8 cellular contexts compared by ENCODE assay signal in genomic region chr11:103682318-103683184, GRCh38.
DNase-seq lines count a peak whose midpoint lies in the region; ATAC-seq, FAIRE-seq and TF ChIP-seq lines count a peak whose summit lies in the region.

No MANE protein-coding gene starts in this region.

- TF ChIP-seq CTCF in A549 (IDR thresholded peaks at IDR 0.05) (peak; percentile 66), MCF 10A (IDR thresholded peaks at IDR 0.05; ENCODE audit: unreplicated experiment) (peak; percentile 80)

- no TSS peak for BruUV-seq in MCF 10A (replicated peaks; lab: Mats Ljungman, UMichigan)

- no peak overlapping the region for H3K4me3 ChIP-seq in A549

- no peaks in the 10 kb centered on the region for H3K27me3 Mint-ChIP-seq in MCF 10A (ENCODE audit: insufficient read depth, unreplicated experiment)

- DNase-seq in A549 (ENCODE audit: low read depth in 1 of 2, low spot score in 1 of 2) = peak; percentile 23 to 82
- DNase-seq in NCI-H146 treated with DMSO at 0.1 percent for 48 hours (lab: John Stamatoyannopoulos, UW; ENCODE audit: unreplicated experiment) = peak; percentile 33
- peak in 3 of 5 experiments; percentile 10 to 76 (median 23) for DNase-seq in T-helper 2 cell
- DNase-seq in MCF 10A (ENCODE audit: unreplicated experiment) = peak; percentile 79
- peak; percentile 81 for DNase-seq in inferior parietal cortex (ENCODE audit: extremely low spot score)
- DNase-seq in stimulated activated CD4-positive, alpha-beta T cell treated with anti-CD3 and anti-CD28 coated beads, Interleukin-12 subunit alpha, Interleukin-12 subunit beta, amount 100 ng/mL, for 4 hours = peak; percentile 2

- peaks cover 9% of the 10 kb centered on the region for H3K9me3 Mint-ChIP-seq in MCF 10A (ENCODE audit: unreplicated experiment)

- WGBS in A549 (ENCODE audit: missing lambda C conversion rate) = 19% methylated on average over 7 of the region's 8 CpGs

- no peak for TF ChIP-seq EP300 in A549 (IDR thresholded peaks at IDR 0.05)

- H3K9me3 ChIP-seq in A549 = 0 out of 3 replicates have a peak, but pooled peaks cover 3% of the 10 kb centered on the region

- H3K36me3 Mint-ChIP-seq in MCF 10A (ENCODE audit: insufficient read depth, unreplicated experiment) = no peaks in the 10 kb centered on the region

- H3K27ac ChIP-seq in A549 = peak overlapping the region; percentile 66 to 85

- no peak for TF ChIP-seq POLR2A in A549 (IDR thresholded peaks at IDR 0.05; ENCODE audit: low read length)

- peaks cover 12% of the 10 kb centered on the region for H3K4me1 ChIP-seq in A549

- no peak overlapping the region for H3K4me3 Mint-ChIP-seq in MCF 10A (ENCODE audit: unreplicated experiment)

- ATAC-seq in A549 (peak; percentile 89 to 98), GM18499 (IDR thresholded peaks at IDR 0.05; ENCODE audit: insufficient read depth, unreplicated experiment) (peak; percentile 94), HG02852 (IDR thresholded peaks at IDR 0.05; ENCODE audit: unreplicated experiment) (peak; percentile 94)

- POLR2A ChIA-PET in A549 (lab: Yijun Ruan, JAX) = interaction anchor here (1.0 kb wide), 1 partner anchor 481 kb away, joined by 4 read pairs; the partner anchor contains the start of gene PDGFD
- POLR2A ChIA-PET in MCF 10A (lab: Yijun Ruan, JAX) = interaction anchor here (0.5 to 1.8 kb wide), 9 partner anchors 11 to 482 kb away, joined by 3 to 6 read pairs (median 3); partner anchors contain the start of gene PDGFD

- intact Hi-C loops in MCF 10A (cut with micrococcal nuclease) = loop anchor here (1.0 to 10.0 kb wide), 5 partner anchors 202 to 1265 kb away; no protein-coding TSS in a partner anchor

- no peak overlapping the region for H3K27ac Mint-ChIP-seq in MCF 10A (ENCODE audit: low read depth, unreplicated experiment)

- peak; percentile 87 to 92 for TF ChIP-seq RAD21 in A549 (conservative IDR thresholded peaks at IDR 0.05 in 1 of 2, IDR thresholded peaks at IDR 0.05 in 1 of 2)

- CTCF ChIA-PET in A549 (lab: Yijun Ruan, JAX) (interaction anchor here (0.6 to 2.0 kb wide), 17 partner anchors 12 to 1722 kb away, joined by 3 to 11 read pairs (median 4); no protein-coding TSS in a partner anchor), MCF 10A (lab: Yijun Ruan, JAX) (interaction anchor here (0.6 to 4.4 kb wide), 52 partner anchors 9 to 1981 kb away, joined by 3 to 23 read pairs (median 4); partner anchors contain the start of gene PDGFD)

- peaks cover 8% of the 10 kb centered on the region for H3K4me1 Mint-ChIP-seq in MCF 10A (ENCODE audit: insufficient read depth, unreplicated experiment)

- H3K4me2 ChIP-seq in A549 = peak overlapping the region; percentile 60

- FAIRE-seq in A549 (lab: Jason Lieb, UNC) = no peak

TF ChIP-seq in A549, 52 proteins besides CTCF, POLR2A, EP300 and RAD21:
- TF ChIP-seq NFE2L2 (conservative IDR thresholded peaks at IDR 0.05; ENCODE audit: low read length) (no peak), SMC3 (IDR thresholded peaks at IDR 0.05) (peak; percentile 89)

Comparison
In these comparisons a context has a peak if more than half of its experiments do, and no peak if none do; other contexts are left out.
1. DNase-seq: peak in every context shown above with its lines; median percentile 81 in inferior parietal cortex; 79 in MCF 10A; 52 in A549; 33 in NCI-H146 treated with DMSO at 0.1 percent for 48 hours; 23 in T-helper 2 cell; 2 in stimulated activated CD4-positive, alpha-beta T cell treated with anti-CD3 and anti-CD28 coated beads, Interleukin-12 subunit alpha, Interleukin-12 subunit beta, amount 100 ng/mL, for 4 hours.